Comparison of ENCODE assay signal across 24 cellular contexts in the genomic region with DNA sequence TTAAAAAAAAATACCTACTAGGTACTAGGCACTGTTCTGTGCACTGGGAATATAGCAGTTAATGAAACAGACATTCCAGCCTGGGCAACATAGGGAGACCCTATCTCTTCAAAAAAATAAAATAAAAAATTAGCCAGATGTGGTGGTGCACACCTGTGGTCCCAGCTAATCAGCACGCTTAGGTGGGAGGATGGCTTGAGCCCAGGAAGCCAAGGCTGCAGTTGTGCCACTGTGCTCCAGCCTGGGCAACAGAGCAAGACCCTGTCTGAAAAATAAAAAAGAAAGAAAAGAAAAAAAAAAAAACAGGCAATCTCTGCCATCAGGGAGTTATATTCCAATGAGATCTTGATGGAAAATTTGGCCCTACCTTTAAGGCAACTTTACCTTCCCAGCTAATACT.
A peak's percentile ranks its signal among the peaks of the same experiment; 100 is the strongest.
DNase-seq lines count a peak whose midpoint lies in the region; ATAC-seq and TF ChIP-seq lines count a peak whose summit lies in the region.
"Had no signal": no experiment of that assay in that cellular context is flagged by ENCODE, and none has a peak within 500 bp of the region (broad histone marks: within the 10 kb centered on the region; RNA-seq: fewer than 3 reads in every experiment).

No MANE protein-coding gene starts in this region.

- H3K9me3 ChIP-seq in T-helper 17 cell (ENCODE audit: control insufficient read depth, low read length, poor library complexity, severe bottlenecking) (no peaks in the 10 kb centered on the region), muscle layer of duodenum (ENCODE audit: control insufficient read depth in 1 of 2, low read length in 2 of 2) (no peaks in the 10 kb centered on the region), stomach smooth muscle (ENCODE audit: control insufficient read depth in 2 of 2, low read length in 2 of 2) (no peaks in the 10 kb centered on the region), Karpas-422 (ENCODE audit: low read length) (no peaks in the 10 kb centered on the region)
- H3K9me3 ChIP-seq: BLaER1 treated with 17β-estradiol and CSF1 and Interleukin-3, amounts not matched to agents 10 nM and 100 nM; MG63; SJCRH30 had no signal

- no peaks in the 10 kb centered on the region for H4K20me1 ChIP-seq in Karpas-422 (ENCODE audit: insufficient read depth, low read depth, low read length)
- H4K20me1 ChIP-seq: BLaER1 treated with 17β-estradiol and CSF1 and Interleukin-3, amounts not matched to agents 10 nM and 100 nM had no signal

- peak overlapping the region; percentile 51 for H3K27ac Mint-ChIP-seq in T-helper 17 cell
- peak overlapping the region; percentile 74 for H3K27ac Mint-ChIP-seq in chondrocyte (ENCODE audit: unreplicated experiment)
- H3K27ac Mint-ChIP-seq: CD8-positive, alpha-beta T cell had no signal

- H2AFZ ChIP-seq in Karpas-422 (ENCODE audit: low read length): no peak overlapping the region
- H2AFZ ChIP-seq: PC-9 had no signal

- H3K79me2 ChIP-seq in Karpas-422 (ENCODE audit: low read length): no peaks in the 10 kb centered on the region; the same call in 1 of the 2 replicates

- H3K36me3 Mint-ChIP-seq in T-helper 17 cell (ENCODE audit: low read depth): no peaks in the 10 kb centered on the region
- peaks cover 9% of the 10 kb centered on the region for H3K36me3 Mint-ChIP-seq in chondrocyte (ENCODE audit: low read depth)

- no peak overlapping the region for H3K4me2 ChIP-seq in Karpas-422 (ENCODE audit: low read depth, low read length, poor library complexity, severe bottlenecking)
- H3K4me2 ChIP-seq: BLaER1 treated with 17β-estradiol and CSF1 and Interleukin-3, amounts not matched to agents 10 nM and 100 nM; PC-9 had no signal

- H3K4me1 Mint-ChIP-seq in T-helper 17 cell (no peaks in the 10 kb centered on the region), chondrocyte (ENCODE audit: low read depth) (peaks cover 58% of the 10 kb centered on the region)

- H3K27me3 Mint-ChIP-seq in T-helper 17 cell (no peaks in the 10 kb centered on the region), chondrocyte (ENCODE audit: low read depth) (no peaks in the 10 kb centered on the region)

- no peak for TF ChIP-seq CTCF in chondrocyte (IDR thresholded peaks at IDR 0.05)

- no peak overlapping the region for H3K4me3 Mint-ChIP-seq in T-helper 17 cell
- no peak overlapping the region for H3K4me3 Mint-ChIP-seq in chondrocyte (ENCODE audit: unreplicated experiment)
- H3K4me3 Mint-ChIP-seq: CD8-positive, alpha-beta T cell had no signal

- H3K9me3 Mint-ChIP-seq in chondrocyte (ENCODE audit: low read depth): no peaks in the 10 kb centered on the region
- H3K9me3 Mint-ChIP-seq: CD8-positive, alpha-beta T cell had no signal

- DNase-seq in T-helper 17 cell (no peak), chondrocyte (ENCODE audit: low spot score) (no peak), KG1 (lab: John Stamatoyannopoulos, UW) (no peak), Karpas-422 (no peak), NCI-H187 (lab: John Stamatoyannopoulos, UW) (no peak)
- DNase-seq: Calu3; CD8-positive, alpha-beta T cell; DMS53; EL; H7; Kasumi-1; NCI-H1048; NCI-H1436; NCI-H2029; NCI-H345; NCI-H524 treated with DMSO at 0.1 percent for 48 hours; PC-9; SJCRH30 had no signal

- peak overlapping the region in 1 of 2 donors; percentile 16 for H3K9ac ChIP-seq in stomach smooth muscle (ENCODE audit: low read length in 2 of 2)
- H3K9ac ChIP-seq in Karpas-422 (ENCODE audit: low read length): no peak overlapping the region
- H3K9ac ChIP-seq: BLaER1 treated with 17β-estradiol and CSF1 and Interleukin-3, amounts not matched to agents 10 nM and 100 nM had no signal

- no peaks in the 10 kb centered on the region for H3K9me2 ChIP-seq in Karpas-422 (replicated peaks; ENCODE audit: insufficient read depth, low read length)

- peak overlapping the region in 1 of 2 donors; percentile 59 for H3K4me3 ChIP-seq in muscle layer of duodenum (ENCODE audit: low read depth in 1 of 2, low read length in 2 of 2)
- H3K4me3 ChIP-seq in stomach smooth muscle (ENCODE audit: low read length in 2 of 2): peak overlapping the region; percentile 60 to 71
- no peak overlapping the region for H3K4me3 ChIP-seq in Karpas-422 (ENCODE audit: low read length)
- H3K4me3 ChIP-seq: BLaER1 treated with 17β-estradiol and CSF1 and Interleukin-3, amounts not matched to agents 10 nM and 100 nM; MG63; PC-9; SJCRH30 had no signal

- peaks cover 0 to 28% of the 10 kb centered on the region in 2 donors for H3K4me1 ChIP-seq in muscle layer of duodenum (ENCODE audit: control insufficient read depth in 1 of 2, insufficient read depth in 2 of 2, low read length in 2 of 2)
- H3K4me1 ChIP-seq in stomach smooth muscle (ENCODE audit: control insufficient read depth, insufficient read depth, low read length): peaks cover 8% of the 10 kb centered on the region
- peaks cover 4% of the 10 kb centered on the region; the same call in 1 of the 2 replicates for H3K4me1 ChIP-seq in Karpas-422 (ENCODE audit: low read length)
- H3K4me1 ChIP-seq: BLaER1 treated with 17β-estradiol and CSF1 and Interleukin-3, amounts not matched to agents 10 nM and 100 nM; SJCRH30 had no signal

- ATAC-seq in T-helper 17 cell: no peak
- no peak for ATAC-seq in GM21423 (IDR thresholded peaks at IDR 0.05; ENCODE audit: unreplicated experiment)
- ATAC-seq: CD8-positive, alpha-beta T cell had no signal

- H3K36me3 ChIP-seq in muscle layer of duodenum (ENCODE audit: control insufficient read depth in 1 of 2, insufficient read depth in 2 of 2, low read length in 2 of 2) (peaks cover 3 to 13% of the 10 kb centered on the region in 2 donors), stomach smooth muscle (ENCODE audit: control insufficient read depth in 2 of 2, insufficient read depth in 2 of 2, low read length in 2 of 2) (peaks cover 0 to 5% of the 10 kb centered on the region in 2 donors), Karpas-422 (ENCODE audit: insufficient read depth, low read length) (no peaks in the 10 kb centered on the region)
- H3K36me3 ChIP-seq: MG63, SJCRH30 had no signal

- H3K27me3 ChIP-seq in muscle layer of duodenum (ENCODE audit: low read depth, low read length): no peaks in the 10 kb centered on the region
- H3K27me3 ChIP-seq in stomach smooth muscle (ENCODE audit: control insufficient read depth in 1 of 2, insufficient read depth in 2 of 2, low read length in 2 of 2): no peaks in the 10 kb centered on the region
- H3K27me3 ChIP-seq in Karpas-422 (ENCODE audit: low read length): no peaks in the 10 kb centered on the region
- H3K27me3 ChIP-seq: BLaER1 treated with 17β-estradiol and CSF1 and Interleukin-3, amounts not matched to agents 10 nM and 100 nM; MG63; SJCRH30 had no signal

- H3K27ac ChIP-seq in muscle layer of duodenum (ENCODE audit: low read length) (peak overlapping the region; percentile 24), stomach smooth muscle (ENCODE audit: low read length) (peak overlapping the region; percentile 58), Karpas-422 (ENCODE audit: low read length) (no peak overlapping the region)
- H3K27ac ChIP-seq: BLaER1 treated with 17β-estradiol and CSF1 and Interleukin-3, amounts not matched to agents 10 nM and 100 nM; PC-9; RWPE1; SJCRH30 had no signal
